In genomic region chr2:124776332-124776731, GRCh38 we compare ENCODE assay signal across 9 cellular contexts.
"Had no signal": no experiment of that assay in that cellular context is flagged by ENCODE, and none has a peak within 500 bp of the region (broad histone marks: within the 10 kb centered on the region; RNA-seq: fewer than 3 reads in every experiment).

No MANE protein-coding gene starts in this region.

- H3K9me3 ChIP-seq: HAP-1 had no signal

- ATAC-seq: HCT116, K562 had no signal

- H3K27ac ChIP-seq: GM23248, HL-60 had no signal

- H3K4me3 ChIP-seq: GM23248, HAP-1, K562 had no signal

- H3K9ac ChIP-seq: GM23248 had no signal

- FAIRE-seq: K562 had no signal

- H3K4me1 ChIP-seq: HAP-1 had no signal

- H2AFZ ChIP-seq: GM23248 had no signal

- DNase-seq: GM23248, GOT3, H7, HFFc6, IMR-90 had no signal

- H3K36me3 ChIP-seq: HAP-1 had no signal
